ENCODE assay signal across 27 cellular contexts in the genomic region with DNA sequence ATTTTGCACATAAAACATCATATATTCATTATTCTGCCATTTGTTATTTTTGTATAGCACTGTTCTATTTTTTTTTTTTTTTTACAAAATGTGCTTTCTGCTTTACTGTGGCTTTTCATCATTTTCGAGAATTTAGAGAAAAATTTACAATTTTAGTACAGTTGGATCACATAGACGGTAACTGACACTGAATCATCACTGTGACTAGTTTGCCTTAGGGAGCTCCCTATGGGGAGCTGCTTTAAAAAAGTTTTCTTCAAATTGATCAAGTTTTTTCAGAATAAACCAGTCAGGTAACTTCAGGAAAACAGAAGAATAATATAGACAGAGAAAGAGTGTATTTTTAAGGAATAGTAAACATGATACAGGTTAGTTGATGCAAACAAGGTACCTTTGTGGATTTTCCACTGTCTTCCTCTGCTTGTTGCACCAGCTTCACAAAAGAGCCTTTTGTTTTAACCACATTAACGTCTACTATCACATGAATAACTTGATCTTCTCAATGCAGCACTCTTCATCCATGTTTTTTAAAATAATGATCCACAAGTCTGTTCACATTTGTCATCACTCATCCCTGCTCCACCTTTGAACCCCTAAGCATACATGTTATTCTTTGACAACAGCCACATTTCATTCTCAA.
"Had no signal": no experiment of that assay in that cellular context is flagged by ENCODE, and none has a peak within 500 bp of the region (broad histone marks: within the 10 kb centered on the region; RNA-seq: fewer than 3 reads in every experiment).

No MANE protein-coding gene starts in this region.

- H3K4me1 ChIP-seq: ascending aorta, body of pancreas had no signal

- H3K27ac ChIP-seq: ascending aorta, body of pancreas, SJSA1 had no signal

- H3K36me3 ChIP-seq: ascending aorta, SJSA1 had no signal

- FAIRE-seq: bronchial epithelial cell had no signal

- DNase-seq: activated B cell treated with CpG ODN at 0.5 μM for 24 hours; activated CD4-positive, alpha-beta T cell treated with anti-CD3 and anti-CD28 coated beads for 1 hour; activated CD4-positive, alpha-beta T cell treated with anti-CD3 and anti-CD28 coated beads, Interleukin-2, amount 10 ng/mL, durations not matched to agents 24 days and 14 days; activated CD4-positive, alpha-beta T cell treated with anti-CD3 and anti-CD28 coated beads, Interleukin-2, amount 50 U/mL, for 48 hours; activated CD8-positive, alpha-beta memory T cell treated with anti-CD3 and anti-CD28 coated beads, Interleukin-2, amount 10 ng/mL, durations not matched to agents 7 days and 5 days; activated effector memory CD4-positive, alpha-beta T cell treated with anti-CD3 and anti-CD28 coated beads, Interleukin-2, amount 50 U/mL, for 16 hours; activated naive CD4-positive, alpha-beta T cell treated with Interleukin-2 at 50 U/mL for 16 hours; activated naive CD8-positive, alpha-beta T cell treated with anti-CD3 and anti-CD28 coated beads, Interleukin-2, amount 50 U/mL, for 24 hours; activated T-cell treated with anti-CD3 and anti-CD28 coated beads, Interleukin-2, amount 50 U/mL, for 24 hours; amniotic stem cell; body of pancreas; central memory CD4-positive, alpha-beta T cell; Karpas-422; NCI-H1105 treated with DMSO at 0.1 percent for 48 hours; NCI-H146; NCI-H1930; NCI-H2171; NCI-H226; NCI-H526 treated with DMSO at 0.1 percent for 48 hours; NCI-H82; OCI-M1; SHP77 had no signal

- ATAC-seq: activated CD8-positive, alpha-beta memory T cell treated with anti-CD3 and anti-CD28 coated beads, Interleukin-2, amount 10 ng/mL, durations not matched to agents 7 days and 5 days; activated naive CD4-positive, alpha-beta T cell treated with anti-CD3 and anti-CD28 coated beads, Interleukin-2, amount 50 U/mL, for 72 hours; activated naive CD8-positive, alpha-beta T cell treated with anti-CD3 and anti-CD28 coated beads, Interleukin-2, amount 50 U/mL, for 24 hours; body of pancreas; Panc1 had no signal

- H3K4me3 ChIP-seq: ascending aorta, body of pancreas, SJSA1 had no signal

- H3K9me3 ChIP-seq: ascending aorta, body of pancreas, SJSA1 had no signal

- H3K27me3 ChIP-seq: ascending aorta, body of pancreas, SJSA1 had no signal
